Comparison of ENCODE assay signal across 9 cellular contexts in the genomic region with DNA sequence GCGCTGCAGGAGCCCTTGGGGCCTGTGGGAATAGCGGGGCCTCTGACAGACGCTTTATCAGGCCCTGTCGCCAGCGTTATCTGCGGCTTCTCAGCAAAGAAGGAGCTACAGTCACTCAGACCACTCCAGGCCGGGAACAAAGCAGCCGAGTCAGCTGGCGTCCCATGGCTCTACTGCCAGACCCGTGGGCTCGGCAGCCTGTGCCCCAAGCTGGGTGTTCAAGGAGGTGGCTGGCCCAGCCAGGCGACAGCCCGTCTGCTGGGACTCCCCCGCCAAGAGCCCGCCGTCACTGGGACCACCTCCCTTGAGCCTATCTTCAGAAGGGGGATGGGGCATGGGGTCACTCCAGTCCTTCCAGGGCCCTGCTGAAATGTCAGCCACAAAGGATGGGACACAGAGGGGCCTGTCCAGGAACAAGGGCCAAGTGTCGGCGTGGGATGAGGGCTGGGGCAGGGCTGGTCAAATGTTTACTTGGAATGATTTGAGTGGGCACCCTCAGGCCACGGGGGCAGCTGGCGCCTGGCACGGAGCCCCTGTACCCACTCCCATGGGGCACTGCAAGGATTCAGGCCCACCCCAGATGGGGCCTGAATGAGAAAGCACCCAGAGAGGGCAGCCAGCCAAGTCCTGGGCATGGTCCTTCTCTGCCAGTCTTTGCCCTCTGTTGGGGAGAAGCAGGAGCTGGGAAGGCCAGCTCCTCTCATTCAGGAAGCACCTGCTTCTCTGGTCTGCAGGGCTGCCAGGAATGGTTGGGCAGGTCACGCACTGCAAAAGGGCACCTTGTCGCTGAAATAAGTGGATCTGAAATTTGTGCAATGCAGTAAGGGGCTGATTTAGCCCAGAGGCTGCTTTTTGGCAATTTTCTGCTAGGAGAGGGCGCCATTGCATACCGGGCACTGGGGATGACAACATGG.
DNase-seq lines count a peak whose midpoint lies in the region; ATAC-seq and TF ChIP-seq lines count a peak whose summit lies in the region.
"Had no signal": no experiment of that assay in that cellular context is flagged by ENCODE, and none has a peak within 500 bp of the region (broad histone marks: within the 10 kb centered on the region; RNA-seq: fewer than 3 reads in every experiment).

No MANE protein-coding gene starts in this region.

- intact Hi-C loops in activated CD4-positive, alpha-beta memory T cell treated with anti-CD3 and anti-CD28 coated beads for 36 hours (cut with micrococcal nuclease): loop anchor here (5.0 kb wide), 1 partner anchor 233 kb away; no protein-coding TSS in a partner anchor
- intact Hi-C loops in colonic mucosa (cut with DNase I): loop anchor here (5.0 kb wide), 2 partner anchors 153 to 248 kb away; no protein-coding TSS in a partner anchor
- intact Hi-C loops in vagina (cut with DNase I): loop anchor here (2.0 to 5.0 kb wide), 4 partner anchors 63 to 248 kb away; no protein-coding TSS in a partner anchor

- TF ChIP-seq CTCF in colonic mucosa (IDR thresholded peaks at IDR 0.05) (no peak), vagina (IDR thresholded peaks at IDR 0.05) (no peak)

- H3K27ac Mint-ChIP-seq in activated CD4-positive, alpha-beta memory T cell treated with anti-CD3 and anti-CD28 coated beads for 36 hours: no peak overlapping the region
- no peak overlapping the region for H3K27ac Mint-ChIP-seq in activated CD4-positive, alpha-beta memory T cell treated with anti-CD3 and anti-CD28 coated beads, Interleukin-2, amount 10 ng/mL, durations not matched to agents 7 days and 5 days
- H3K27ac Mint-ChIP-seq: immature natural killer cell had no signal

- no peak overlapping the region for H3K4me3 Mint-ChIP-seq in activated CD4-positive, alpha-beta memory T cell treated with anti-CD3 and anti-CD28 coated beads for 36 hours
- no peak overlapping the region for H3K4me3 Mint-ChIP-seq in activated CD4-positive, alpha-beta memory T cell treated with anti-CD3 and anti-CD28 coated beads, Interleukin-2, amount 10 ng/mL, durations not matched to agents 7 days and 5 days

- CTCF ChIA-PET in activated CD4-positive, alpha-beta memory T cell treated with anti-CD3 and anti-CD28 coated beads for 36 hours (lab: Charles Lee): interaction anchor here (0.6 to 6.0 kb wide), 21 partner anchors 8 to 583 kb away, joined by 3 to 95 read pairs (median 6); a partner anchor contains a TSS
- CTCF ChIA-PET in activated CD4-positive, alpha-beta memory T cell treated with anti-CD3 and anti-CD28 coated beads, Interleukin-2, amount 10 ng/mL, durations not matched to agents 7 days and 5 days (lab: Charles Lee): interaction anchor here (0.9 to 4.0 kb wide), 12 partner anchors 11 to 250 kb away, joined by 3 to 48 read pairs (median 7); no protein-coding TSS in a partner anchor

- no peak for TF ChIP-seq POLR2A in vagina (IDR thresholded peaks at IDR 0.05)

- H3K4me3 ChIP-seq in colonic mucosa (no peak overlapping the region), mesodermal cell (ENCODE audit: extremely low read depth, insufficient read depth, low read length, poor library complexity, severe bottlenecking) (no peak overlapping the region), vagina (no peak overlapping the region)

- no peaks in the 10 kb centered on the region for H3K36me3 ChIP-seq in colonic mucosa
- peaks cover 8% of the 10 kb centered on the region for H3K36me3 ChIP-seq in mesodermal cell (ENCODE audit: control insufficient read depth, insufficient read depth, low read length)
- no peaks in the 10 kb centered on the region for H3K36me3 ChIP-seq in vagina

- H3K27me3 Mint-ChIP-seq in activated CD4-positive, alpha-beta memory T cell treated with anti-CD3 and anti-CD28 coated beads for 36 hours: peaks cover 12% of the 10 kb centered on the region
- peaks cover 8% of the 10 kb centered on the region for H3K27me3 Mint-ChIP-seq in activated CD4-positive, alpha-beta memory T cell treated with anti-CD3 and anti-CD28 coated beads, Interleukin-2, amount 10 ng/mL, durations not matched to agents 7 days and 5 days

- H3K4me1 Mint-ChIP-seq in activated CD4-positive, alpha-beta memory T cell treated with anti-CD3 and anti-CD28 coated beads for 36 hours (ENCODE audit: low read depth): peaks cover 9% of the 10 kb centered on the region
- peaks cover 8% of the 10 kb centered on the region for H3K4me1 Mint-ChIP-seq in activated CD4-positive, alpha-beta memory T cell treated with anti-CD3 and anti-CD28 coated beads, Interleukin-2, amount 10 ng/mL, durations not matched to agents 7 days and 5 days

- no peaks in the 10 kb centered on the region for H3K36me3 Mint-ChIP-seq in activated CD4-positive, alpha-beta memory T cell treated with anti-CD3 and anti-CD28 coated beads for 36 hours
- no peaks in the 10 kb centered on the region for H3K36me3 Mint-ChIP-seq in activated CD4-positive, alpha-beta memory T cell treated with anti-CD3 and anti-CD28 coated beads, Interleukin-2, amount 10 ng/mL, durations not matched to agents 7 days and 5 days (ENCODE audit: low read depth)
- H3K36me3 Mint-ChIP-seq: immature natural killer cell had no signal

- no peak for ATAC-seq in GM21447 (IDR thresholded peaks at IDR 0.05; ENCODE audit: unreplicated experiment)

- no peak overlapping the region for H3K9ac ChIP-seq in colonic mucosa (ENCODE audit: low read depth in 2 of 2, low read length in 2 of 2)

- no peaks in the 10 kb centered on the region for H3K9me3 Mint-ChIP-seq in activated CD4-positive, alpha-beta memory T cell treated with anti-CD3 and anti-CD28 coated beads for 36 hours
- no peaks in the 10 kb centered on the region for H3K9me3 Mint-ChIP-seq in activated CD4-positive, alpha-beta memory T cell treated with anti-CD3 and anti-CD28 coated beads, Interleukin-2, amount 10 ng/mL, durations not matched to agents 7 days and 5 days
- H3K9me3 Mint-ChIP-seq: immature natural killer cell had no signal

- DNase-seq in activated CD4-positive, alpha-beta memory T cell treated with anti-CD3 and anti-CD28 coated beads for 36 hours: peak; percentile 7
- no peak for DNase-seq in activated CD4-positive, alpha-beta memory T cell treated with anti-CD3 and anti-CD28 coated beads, Interleukin-2, amount 10 ng/mL, durations not matched to agents 7 days and 5 days
- DNase-seq in colonic mucosa (peak; percentile 17), vagina (ENCODE audit: extremely low spot score in 2 of 2) (peak; percentile 82 to 86), DMS153 (lab: John Stamatoyannopoulos, UW) (no peak)
- no peak for DNase-seq in stimulated activated CD4-positive, alpha-beta T cell treated with anti-CD3 and anti-CD28 coated beads, Interleukin-2, amount 100 ng/mL, for 48 hours

- POLR2A ChIA-PET in activated CD4-positive, alpha-beta memory T cell treated with anti-CD3 and anti-CD28 coated beads for 36 hours (lab: Charles Lee): interaction anchor here (0.5 kb wide), 1 partner anchor 1834 kb away, joined by 3 read pairs; no protein-coding TSS in a partner anchor
- POLR2A ChIA-PET in activated CD4-positive, alpha-beta memory T cell treated with anti-CD3 and anti-CD28 coated beads, Interleukin-2, amount 10 ng/mL, durations not matched to agents 7 days and 5 days (lab: Charles Lee): interaction anchor here (0.8 to 1.2 kb wide), 2 partner anchors 196 to 245 kb away, joined by 3 read pairs; no protein-coding TSS in a partner anchor

- H3K27me3 ChIP-seq in colonic mucosa: no peaks in the 10 kb centered on the region
- no peaks in the 10 kb centered on the region for H3K27me3 ChIP-seq in vagina

- H3K4me1 ChIP-seq in colonic mucosa (peaks cover 9% of the 10 kb centered on the region), mesodermal cell (ENCODE audit: control insufficient read depth, insufficient read depth, low read length, poor library complexity, severe bottlenecking) (peaks cover 52% of the 10 kb centered on the region), vagina (peaks cover 32% of the 10 kb centered on the region)

- H3K9me3 ChIP-seq in colonic mucosa: no peaks in the 10 kb centered on the region
- no peaks in the 10 kb centered on the region for H3K9me3 ChIP-seq in mesodermal cell (ENCODE audit: control insufficient read depth, low read length)
- no peaks in the 10 kb centered on the region for H3K9me3 ChIP-seq in vagina

- H3K27ac ChIP-seq in colonic mucosa (no peak overlapping the region), mesodermal cell (ENCODE audit: low read depth, low read length, severe bottlenecking) (peak overlapping the region; percentile 95), vagina (peak overlapping the region; percentile 82)

- 53 to 73% methylated on average over 16 to 23 of the region's 25 CpGs for WGBS in mesodermal cell (ENCODE audit: insufficient coverage in 2 of 2), 2 experiments

Comparison
In these comparisons a context has a peak if more than half of its experiments do, and no peak if none do; other contexts are left out.
1. DNase-seq: peak in activated CD4-positive, alpha-beta memory T cell treated with anti-CD3 and anti-CD28 coated beads for 36 hours (single experiment), colonic mucosa (single experiment) and vagina (2 of 2); none in activated CD4-positive, alpha-beta memory T cell treated with anti-CD3 and anti-CD28 coated beads, Interleukin-2, amount 10 ng/mL, durations not matched to agents 7 days and 5 days (single experiment), stimulated activated CD4-positive, alpha-beta T cell treated with anti-CD3 and anti-CD28 coated beads, Interleukin-2, amount 100 ng/mL, for 48 hours (0 of 2) and DMS153 (single experiment).